ENCODE assay signal across 8 cellular contexts in the genomic region with DNA sequence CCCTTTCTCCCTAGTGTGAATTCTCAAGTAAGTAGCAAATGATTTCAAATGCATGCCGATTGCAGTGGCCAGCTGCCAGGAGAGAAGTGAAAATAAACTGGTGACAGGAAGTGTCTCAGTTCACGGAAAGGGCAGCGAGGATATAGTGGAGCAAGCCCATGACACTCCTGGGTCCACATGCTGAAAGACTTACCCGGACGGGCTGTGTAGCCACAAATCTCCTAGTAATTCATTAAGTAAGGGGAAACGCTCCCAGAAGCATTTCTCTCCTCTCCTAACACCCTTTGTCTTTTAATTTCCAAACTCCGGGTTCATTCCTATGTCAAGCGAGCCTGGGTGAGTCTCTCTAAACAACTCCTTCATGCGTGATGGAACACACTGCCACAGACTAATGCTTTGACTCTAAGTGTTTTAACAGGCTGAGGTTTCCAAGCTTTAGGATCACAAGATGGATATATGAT.
DNase-seq lines count a peak whose midpoint lies in the region; ATAC-seq, FAIRE-seq and TF ChIP-seq lines count a peak whose summit lies in the region.

No MANE protein-coding gene starts in this region.

- H3K27me3 Mint-ChIP-seq in astrocyte (ENCODE audit: low read depth, unreplicated experiment): peaks cover 5% of the 10 kb centered on the region
- H3K27me3 Mint-ChIP-seq in stimulated activated naive B cell treated with anti-CD40 and anti-IgM and Interleukin-4, amounts not matched to agents 10 μg/mL and 1 μg/mL and 100 μg/mL, for 72 hours: peaks cover 4 to 18% of the 10 kb centered on the region in 2 donors

- no peak for ATAC-seq in SK-N-SH treated with all-trans-retinoic acid at 6 μM for 48 hours
- peak; percentile 41 to 55 for ATAC-seq in stimulated activated naive B cell treated with anti-CD40 and anti-IgM and Interleukin-4, amounts not matched to agents 10 μg/mL and 1 μg/mL and 100 μg/mL, for 72 hours (replicated peaks)

- no peaks in the 10 kb centered on the region for H3K36me3 Mint-ChIP-seq in astrocyte (ENCODE audit: low read depth, unreplicated experiment)
- H3K36me3 Mint-ChIP-seq in stimulated activated naive B cell treated with anti-CD40 and anti-IgM and Interleukin-4, amounts not matched to agents 10 μg/mL and 1 μg/mL and 100 μg/mL, for 72 hours: no peaks in the 10 kb centered on the region

- peaks cover 0 to 6% of the 10 kb centered on the region in 2 experiments; a peak in 1 of 4 replicates for H3K4me1 ChIP-seq in SK-N-SH (ENCODE audit: control insufficient read depth in 1 of 2, insufficient read depth in 2 of 2, low read depth in 1 of 2, low read length in 1 of 2)
- peaks cover 12% of the 10 kb centered on the region for H3K4me1 ChIP-seq in astrocyte (ENCODE audit: insufficient read depth, low read length)
- no peaks in the 10 kb centered on the region for H3K4me1 ChIP-seq in effector memory CD4-positive, alpha-beta T cell (ENCODE audit: control insufficient read depth, insufficient read depth, low read length, poor library complexity, severe bottlenecking)

- H3K4me3 ChIP-seq in SK-N-SH (ENCODE audit: low read depth in 2 of 2, low read length in 1 of 2) (no peak overlapping the region), astrocyte (ENCODE audit: insufficient read depth, low read depth, low read length) (peak overlapping the region; percentile 47), kidney epithelial cell (ENCODE audit: low read depth, low read length) (peak overlapping the region; percentile 17)
- no peak overlapping the region for H3K4me3 ChIP-seq in effector memory CD4-positive, alpha-beta T cell (ENCODE audit: insufficient read depth, low read depth, low read length, poor library complexity, severe bottlenecking)

- no peaks in the 10 kb centered on the region for H3K79me2 ChIP-seq in SK-N-SH (ENCODE audit: insufficient read depth)
- no peaks in the 10 kb centered on the region for H3K79me2 ChIP-seq in astrocyte (ENCODE audit: insufficient read depth, low read length)

- H3K27me3 ChIP-seq in SK-N-SH (ENCODE audit: insufficient read depth) (no peaks in the 10 kb centered on the region), astrocyte (ENCODE audit: insufficient read depth, low read length) (no peaks in the 10 kb centered on the region), kidney epithelial cell (ENCODE audit: control insufficient read depth, insufficient read depth, low read length) (no peaks in the 10 kb centered on the region)
- H3K27me3 ChIP-seq in effector memory CD4-positive, alpha-beta T cell (replicated peaks; ENCODE audit: control insufficient read depth, insufficient read depth, low read length, poor library complexity, severe bottlenecking): no peaks in the 10 kb centered on the region

- peak overlapping the region; percentile 1; the same call in 1 of the 2 replicates for H2AFZ ChIP-seq in SK-N-SH (ENCODE audit: low read depth)
- H2AFZ ChIP-seq in astrocyte (ENCODE audit: low read depth, low read length): peak overlapping the region; percentile 77

- H3K27ac Mint-ChIP-seq in astrocyte (ENCODE audit: unreplicated experiment): no peak overlapping the region
- H3K27ac Mint-ChIP-seq in stimulated activated naive B cell treated with anti-CD40 and anti-IgM and Interleukin-4, amounts not matched to agents 10 μg/mL and 1 μg/mL and 100 μg/mL, for 72 hours: no peak overlapping the region

- 41% methylated on average over 9 of the region's 9 CpGs for WGBS in SK-N-SH (ENCODE audit: low lambda C conversion rate)

- POLR2A ChIA-PET in SK-N-SH (lab: Yijun Ruan, JAX): no interaction called here

- H3F3A ChIP-seq in SK-N-SH (replicated peaks; ENCODE audit: insufficient read depth): no peaks in the 10 kb centered on the region

- H3K9me2 ChIP-seq in SK-N-SH: no peaks in the 10 kb centered on the region

- H3K27ac ChIP-seq in SK-N-SH (ENCODE audit: low read depth in 2 of 2, low read length in 1 of 2) (no peak overlapping the region), astrocyte (ENCODE audit: low read depth, low read length) (peak overlapping the region; percentile 25)
- no peak overlapping the region for H3K27ac ChIP-seq in effector memory CD4-positive, alpha-beta T cell (ENCODE audit: insufficient read depth, low read length, poor library complexity, severe bottlenecking)

- H3K9me3 Mint-ChIP-seq in astrocyte (ENCODE audit: unreplicated experiment): no peaks in the 10 kb centered on the region
- H3K9me3 Mint-ChIP-seq in stimulated activated naive B cell treated with anti-CD40 and anti-IgM and Interleukin-4, amounts not matched to agents 10 μg/mL and 1 μg/mL and 100 μg/mL, for 72 hours: no peaks in the 10 kb centered on the region

- no peak for DNase-seq in SK-N-SH
- peak; percentile 85 for DNase-seq in astrocyte (ENCODE audit: low read depth)
- peak; percentile 55 for DNase-seq in kidney epithelial cell (ENCODE audit: low read depth)
- no peak for DNase-seq in stimulated activated naive B cell treated with anti-CD40 and anti-IgM and Interleukin-4, amounts not matched to agents 10 μg/mL and 1 μg/mL and 100 μg/mL, for 72 hours
- DNase-seq in effector memory CD4-positive, alpha-beta T cell: no peak
- DNase-seq in occipital lobe (lab: John Stamatoyannopoulos, UW): no peak
- DNase-seq in islet precursor cell: no peak

- H3K9ac ChIP-seq in SK-N-SH (no peak overlapping the region), astrocyte (ENCODE audit: low read length) (peak overlapping the region; percentile 32)

- H3K4me3 Mint-ChIP-seq in astrocyte (ENCODE audit: unreplicated experiment): no peak overlapping the region
- peak overlapping the region in 1 of 2 donors; percentile 71 for H3K4me3 Mint-ChIP-seq in stimulated activated naive B cell treated with anti-CD40 and anti-IgM and Interleukin-4, amounts not matched to agents 10 μg/mL and 1 μg/mL and 100 μg/mL, for 72 hours

- TF ChIP-seq EP300 in SK-N-SH (IDR thresholded peaks at IDR 0.05; ENCODE audit: borderline replicate concordance in 1 of 2, low read depth in 1 of 2, low read length in 1 of 2): no peak

- H3K36me3 ChIP-seq in SK-N-SH (replicated peaks in 1 of 2; ENCODE audit: control insufficient read depth in 1 of 2, insufficient read depth in 2 of 2, low read length in 1 of 2): no peaks in the 10 kb centered on the region
- no peaks in the 10 kb centered on the region for H3K36me3 ChIP-seq in astrocyte (ENCODE audit: insufficient read depth, low read length)
- H3K36me3 ChIP-seq in kidney epithelial cell (ENCODE audit: control insufficient read depth, insufficient read depth, low read length): no peaks in the 10 kb centered on the region
- H3K36me3 ChIP-seq in effector memory CD4-positive, alpha-beta T cell (ENCODE audit: control insufficient read depth, insufficient read depth, low read length): no peaks in the 10 kb centered on the region

- H4K20me1 ChIP-seq in SK-N-SH (ENCODE audit: insufficient read depth) (no peaks in the 10 kb centered on the region), astrocyte (ENCODE audit: insufficient read depth, low read length) (no peaks in the 10 kb centered on the region)

- TF ChIP-seq CTCF in SK-N-SH (IDR thresholded peaks at IDR 0.05) (no peak), astrocyte (IDR thresholded peaks at IDR 0.05; ENCODE audit: insufficient read depth, low read depth, low read length) (no peak), kidney epithelial cell (IDR thresholded peaks at IDR 0.05; ENCODE audit: insufficient read depth, low read length, poor library complexity, severe bottlenecking) (no peak)

- CTCF ChIA-PET in SK-N-SH (lab: Yijun Ruan, JAX): interaction anchor here (1.7 kb wide), 1 partner anchor 9 kb away, joined by 5 read pairs; no protein-coding TSS in a partner anchor

- H3K9me3 ChIP-seq in SK-N-SH: no peaks in the 10 kb centered on the region
- H3K9me3 ChIP-seq in astrocyte (ENCODE audit: insufficient read depth, low read depth, low read length): no peaks in the 10 kb centered on the region
- H3K9me3 ChIP-seq in effector memory CD4-positive, alpha-beta T cell (ENCODE audit: control insufficient read depth, low read length): no peaks in the 10 kb centered on the region

- TF ChIP-seq RAD21 in SK-N-SH (IDR thresholded peaks at IDR 0.05; ENCODE audit: low read length): no peak

- peak; percentile 71 for FAIRE-seq in astrocyte (lab: Jason Lieb, UNC)

- H3K4me2 ChIP-seq in SK-N-SH (no peak overlapping the region), astrocyte (ENCODE audit: low read length) (peak overlapping the region; percentile 79)

- H3K4me1 Mint-ChIP-seq in astrocyte (ENCODE audit: low read depth, unreplicated experiment): peaks cover 2% of the 10 kb centered on the region
- peaks cover 11 to 17% of the 10 kb centered on the region in 2 donors for H3K4me1 Mint-ChIP-seq in stimulated activated naive B cell treated with anti-CD40 and anti-IgM and Interleukin-4, amounts not matched to agents 10 μg/mL and 1 μg/mL and 100 μg/mL, for 72 hours

TF ChIP-seq in SK-N-SH, 30 proteins besides CTCF, POLR2A, EP300 and RAD21:
- TF ChIP-seq TAF1 (IDR thresholded peaks at IDR 0.05; ENCODE audit: borderline replicate concordance, low read depth, low read length): no peak
- TF ChIP-seq JUND (IDR thresholded peaks at IDR 0.05): no peak
TF ChIP-seq in SK-N-SH: peak in this region for 0.

TF ChIP-seq in SK-N-SH treated with all-trans-retinoic acid at 6 μM for 48 hours, 23 proteins besides CTCF, POLR2A, EP300 and RAD21 (continues in another document):
- TF ChIP-seq, protein P1, sequence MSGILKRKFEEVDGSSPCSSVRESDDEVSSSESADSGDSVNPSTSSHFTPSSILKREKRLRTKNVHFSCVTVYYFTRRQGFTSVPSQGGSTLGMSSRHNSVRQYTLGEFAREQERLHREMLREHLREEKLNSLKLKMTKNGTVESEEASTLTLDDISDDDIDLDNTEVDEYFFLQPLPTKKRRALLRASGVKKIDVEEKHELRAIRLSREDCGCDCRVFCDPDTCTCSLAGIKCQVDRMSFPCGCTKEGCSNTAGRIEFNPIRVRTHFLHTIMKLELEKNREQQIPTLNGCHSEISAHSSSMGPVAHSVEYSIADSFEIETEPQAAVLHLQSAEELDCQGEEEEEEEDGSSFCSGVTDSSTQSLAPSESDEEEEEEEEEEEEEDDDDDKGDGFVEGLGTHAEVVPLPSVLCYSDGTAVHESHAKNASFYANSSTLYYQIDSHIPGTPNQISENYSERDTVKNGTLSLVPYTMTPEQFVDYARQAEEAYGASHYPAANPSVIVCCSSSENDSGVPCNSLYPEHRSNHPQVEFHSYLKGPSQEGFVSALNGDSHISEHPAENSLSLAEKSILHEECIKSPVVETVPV (CRISPR knock-in tag; IDR thresholded peaks at IDR 0.05): no peak
- TF ChIP-seq BACH2 (CRISPR knock-in tag; IDR thresholded peaks at IDR 0.05; ENCODE audit: borderline replicate concordance): no peak
- TF ChIP-seq SNAI2 (CRISPR knock-in tag; IDR thresholded peaks at IDR 0.05): no peak
- TF ChIP-seq ZFP3 (CRISPR knock-in tag; IDR thresholded peaks at IDR 0.05): no peak
- TF ChIP-seq PPARA (CRISPR knock-in tag; IDR thresholded peaks at IDR 0.05; ENCODE audit: borderline replicate concordance): no peak

Comparison
In these comparisons a context has a peak if more than half of its experiments do, and no peak if none do; other contexts are left out.
1. DNase-seq: peak in astrocyte (single experiment) and kidney epithelial cell (single experiment); none in SK-N-SH (single experiment), stimulated activated naive B cell treated with anti-CD40 and anti-IgM and Interleukin-4, amounts not matched to agents 10 μg/mL and 1 μg/mL and 100 μg/mL, for 72 hours (single experiment), effector memory CD4-positive, alpha-beta T cell (0 of 3), occipital lobe (single experiment) and islet precursor cell (single experiment).
2. H3K4me3 ChIP-seq: peak in astrocyte (single experiment) and kidney epithelial cell (single experiment); none in SK-N-SH (0 of 2) and effector memory CD4-positive, alpha-beta T cell (single experiment).